In the genomic region with DNA sequence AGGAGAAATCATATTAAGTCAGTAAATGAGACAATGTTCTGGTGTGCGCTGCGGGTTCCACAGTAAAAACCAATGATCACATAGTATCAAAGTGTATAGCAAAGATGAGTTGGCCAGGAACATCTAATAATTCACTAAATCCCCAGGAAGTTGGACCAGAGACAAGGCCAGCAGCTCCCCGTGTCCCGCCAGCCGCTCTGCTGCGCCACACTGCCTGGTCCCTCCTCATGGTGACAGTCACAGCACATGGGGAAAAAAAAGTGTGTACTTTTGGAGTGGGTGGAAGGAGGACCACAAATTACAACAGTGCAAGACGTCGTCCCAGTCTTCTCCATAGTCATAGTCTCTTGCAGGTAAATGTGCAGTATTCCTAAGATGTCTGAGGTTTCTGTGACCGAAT, we compare ENCODE assay signal across 24 cellular contexts.
"Had no signal": no experiment of that assay in that cellular context is flagged by ENCODE, and none has a peak within 500 bp of the region (broad histone marks: within the 10 kb centered on the region; RNA-seq: fewer than 3 reads in every experiment).

No MANE protein-coding gene starts in this region.

- DNase-seq: dermis blood vessel endothelial cell; dorsolateral prefrontal cortex; effector CD4-positive, alpha-beta T cell; effector memory CD4-positive, alpha-beta T cell; foreskin keratinocyte; heart left ventricle; hypothalamus; immature natural killer cell; islet precursor cell; kidney; left cardiac atrium; left lung; left ventricle myocardium superior; lower lobe of right lung; mesenchymal stem cell; mucosa of descending colon; naive B cell; naive thymus-derived CD8-positive, alpha-beta T cell had no signal

- FAIRE-seq: endothelial cell of umbilical vein, frontal cortex, kidney had no signal

- H3K27ac ChIP-seq: coronary artery, dorsolateral prefrontal cortex, esophagus muscularis mucosa, foreskin keratinocyte, gastroesophageal sphincter, heart left ventricle, hepatocyte, left lung, lower lobe of right lung had no signal

- H3K4me2 ChIP-seq: hepatocyte had no signal

- H3K27me3 ChIP-seq: esophagus muscularis mucosa, foreskin keratinocyte, gastroesophageal sphincter, hepatocyte, left lung had no signal

- ATAC-seq: foreskin keratinocyte; gastroesophageal sphincter; heart left ventricle; left cardiac atrium; left lung; left ventricle myocardium superior; lower lobe of right lung; mucosa of descending colon; naive thymus-derived CD8-positive, alpha-beta T cell had no signal

- H3K4me3 ChIP-seq: coronary artery, dorsolateral prefrontal cortex, esophagus muscularis mucosa, gastroesophageal sphincter, heart left ventricle, hepatocyte, left lung, lower lobe of right lung, mucosa of descending colon had no signal

- H2AFZ ChIP-seq: hepatocyte had no signal

- H3K79me2 ChIP-seq: hepatocyte had no signal

- H3K9me3 ChIP-seq: left lung, lower lobe of right lung, mucosa of descending colon had no signal

- H3K4me1 ChIP-seq: esophagus muscularis mucosa, foreskin keratinocyte, gastroesophageal sphincter, heart left ventricle, left lung, lower lobe of right lung had no signal

- H3K36me3 ChIP-seq: esophagus muscularis mucosa, gastroesophageal sphincter, heart left ventricle, left lung, lower lobe of right lung had no signal
